Comparison of ENCODE assay signal across 20 cellular contexts in genomic region chr15:71677766-71678165, GRCh38.
DNase-seq lines count a peak whose midpoint lies in the region; ATAC-seq, FAIRE-seq and TF ChIP-seq lines count a peak whose summit lies in the region.
"Had no signal": no experiment of that assay in that cellular context is flagged by ENCODE, and none has a peak within 500 bp of the region (broad histone marks: within the 10 kb centered on the region; RNA-seq: fewer than 3 reads in every experiment).

No MANE protein-coding gene starts in this region.

- 74% methylated on average over 5 of the region's 5 CpGs for WGBS in HepG2 (ENCODE audit: low lambda C conversion rate)
- 66% methylated on average over 5 of the region's 5 CpGs for WGBS in suprapubic skin

- H3K4me1 Mint-ChIP-seq in activated T-cell treated with anti-CD3 and anti-CD28 coated beads, Interleukin-2, amount 50 U/mL, for 72 hours (ENCODE audit: low read depth): peaks cover 22% of the 10 kb centered on the region
- peaks cover 17% of the 10 kb centered on the region for H3K4me1 Mint-ChIP-seq in activated T-cell treated with anti-CD3 and anti-CD28 coated beads, Interleukin-2, amount 50 U/mL, for 24 hours (ENCODE audit: low read depth)

- DNase-seq in activated T-cell treated with anti-CD3 and anti-CD28 coated beads, Interleukin-2, amount 50 U/mL, for 72 hours: no peak
- DNase-seq in activated T-cell treated with anti-CD3 and anti-CD28 coated beads, Interleukin-2, amount 50 U/mL, for 24 hours: no peak
- DNase-seq in HepG2 (ENCODE audit: low spot score): no peak
- DNase-seq in suprapubic skin (ENCODE audit: low spot score in 2 of 2): no peak
- DNase-seq in NCI-H1417 treated with DMSO at 0.1 percent for 48 hours (lab: John Stamatoyannopoulos, UW): no peak
- DNase-seq in stimulated activated CD4-positive, alpha-beta T cell treated with anti-CD3 and anti-CD28 coated beads, Interleukin-12 subunit alpha, Interleukin-12 subunit beta, amount 100 ng/mL, for 4 hours: no peak
- DNase-seq in HUDEP-2 (lab: John Stamatoyannopoulos, UW; ENCODE audit: unreplicated experiment in 76 of 76): no peak
- DNase-seq: ACHN; activated naive CD4-positive, alpha-beta T cell; CD4-positive, alpha-beta memory T cell; cortex of kidney; midbrain; MV-4-11; NCI-H2171; occipital lobe had no signal

- H3K4me2 ChIP-seq in OCI-LY3 (ENCODE audit: low read length) (peak overlapping the region; percentile 96), HepG2 (ENCODE audit: low read depth, low read length) (0 out of 2 replicates have a peak overlapping the region, but pooled peaks have one; percentile 3)
- H3K4me2 ChIP-seq: smooth muscle cell had no signal

- H4K20me1 ChIP-seq in OCI-LY3 (ENCODE audit: insufficient read depth, low read length) (no peaks in the 10 kb centered on the region), HepG2 (ENCODE audit: insufficient read depth, low read length) (no peaks in the 10 kb centered on the region)

- H3K4me3 ChIP-seq in OCI-LY3 (ENCODE audit: low read length) (peak overlapping the region; percentile 71), HepG2 (replicated peaks in 1 of 3; ENCODE audit: insufficient read depth in 1 of 3, low read depth in 2 of 3, low read length in 3 of 3) (no peak overlapping the region), suprapubic skin (no peak overlapping the region)
- H3K4me3 ChIP-seq: smooth muscle cell had no signal

- H3K4me3 Mint-ChIP-seq in activated T-cell treated with anti-CD3 and anti-CD28 coated beads, Interleukin-2, amount 50 U/mL, for 72 hours: peak overlapping the region; percentile 6 to 51
- no peak overlapping the region for H3K4me3 Mint-ChIP-seq in activated T-cell treated with anti-CD3 and anti-CD28 coated beads, Interleukin-2, amount 50 U/mL, for 24 hours
- H3K4me3 Mint-ChIP-seq: CD4-positive, alpha-beta memory T cell; IgD-negative memory B cell had no signal

- FAIRE-seq in HepG2 (lab: Jason Lieb, UNC): no peak
- FAIRE-seq: GM19239 had no signal

- no peak for TF ChIP-seq POLR2A in HepG2 (IDR thresholded peaks at IDR 0.05; ENCODE audit: insufficient read depth in 1 of 2, low read depth in 2 of 2, low read length in 2 of 2)
- no peak for TF ChIP-seq POLR2A in suprapubic skin (IDR thresholded peaks at IDR 0.05)

- H3K27ac ChIP-seq in OCI-LY3 (ENCODE audit: low read length): peak overlapping the region; percentile 74; the same call in 1 of the 2 replicates
- H3K27ac ChIP-seq in HepG2 (ENCODE audit: extremely low read length, insufficient read depth, low read length): no peak overlapping the region
- peak overlapping the region; percentile 43 for H3K27ac ChIP-seq in suprapubic skin
- H3K27ac ChIP-seq: epithelial cell of prostate had no signal

- H3K9me3 ChIP-seq in OCI-LY3 (ENCODE audit: insufficient read depth, low read length) (no peaks in the 10 kb centered on the region), HepG2 (ENCODE audit: low read length) (no peaks in the 10 kb centered on the region), suprapubic skin (no peaks in the 10 kb centered on the region)

- H3K4me1 ChIP-seq in OCI-LY3 (ENCODE audit: low read length) (peaks cover 61% of the 10 kb centered on the region), HepG2 (ENCODE audit: insufficient read depth, low read length) (peaks cover 57% of the 10 kb centered on the region), suprapubic skin (peaks cover 51% of the 10 kb centered on the region)

- in situ Hi-C loops in HepG2 (cut with HindIII; ENCODE audit: extremely low pct_ligation_motif_present, low pct_unique_long_range_greater_than_20kb): no loop called here

- peaks cover 0 to 1% of the 10 kb centered on the region in 2 donors for H3K9me3 Mint-ChIP-seq in activated T-cell treated with anti-CD3 and anti-CD28 coated beads, Interleukin-2, amount 50 U/mL, for 72 hours
- no peaks in the 10 kb centered on the region for H3K9me3 Mint-ChIP-seq in activated T-cell treated with anti-CD3 and anti-CD28 coated beads, Interleukin-2, amount 50 U/mL, for 24 hours

- TF ChIP-seq CTCF in OCI-LY3 (IDR thresholded peaks at IDR 0.05; ENCODE audit: low read depth, low read length) (no peak), HepG2 (CRISPR knock-in tag; IDR thresholded peaks at IDR 0.05) (no peak), suprapubic skin (IDR thresholded peaks at IDR 0.05) (no peak)

- H3K9ac ChIP-seq in OCI-LY3 (ENCODE audit: low read length): peak overlapping the region; percentile 47; the same call in 1 of the 2 replicates
- H3K9ac ChIP-seq in HepG2 (ENCODE audit: insufficient read depth, low read depth, low read length): no peak overlapping the region

- no peak for ATAC-seq in activated T-cell treated with anti-CD3 and anti-CD28 coated beads, Interleukin-2, amount 50 U/mL, for 72 hours (replicated peaks in 1 of 2)
- no peak for ATAC-seq in HepG2

- H3K27me3 ChIP-seq in OCI-LY3 (ENCODE audit: low read depth, low read length): no peaks in the 10 kb centered on the region
- peaks cover 1 to 6% of the 10 kb centered on the region in 2 experiments; a peak in 2 of 5 replicates for H3K27me3 ChIP-seq in HepG2 (ENCODE audit: control insufficient read depth in 1 of 2, insufficient read depth in 2 of 2, low read length in 2 of 2)
- H3K27me3 ChIP-seq in suprapubic skin: no peaks in the 10 kb centered on the region

- peaks cover 59% of the 10 kb centered on the region for H3K27me3 Mint-ChIP-seq in activated T-cell treated with anti-CD3 and anti-CD28 coated beads, Interleukin-2, amount 50 U/mL, for 72 hours (ENCODE audit: low read depth)
- peaks cover 60% of the 10 kb centered on the region for H3K27me3 Mint-ChIP-seq in activated T-cell treated with anti-CD3 and anti-CD28 coated beads, Interleukin-2, amount 50 U/mL, for 24 hours

- TF ChIP-seq EP300 in HepG2 (IDR thresholded peaks at IDR 0.05; ENCODE audit: low read depth in 2 of 2, low read length in 2 of 2) (no peak), HepG2 (CRISPR knock-in tag; IDR thresholded peaks at IDR 0.05; ENCODE audit: borderline replicate concordance) (no peak), suprapubic skin (IDR thresholded peaks at IDR 0.05) (no peak)

- no peak for TF ChIP-seq RAD21 in HepG2 (CRISPR knock-in tag; IDR thresholded peaks at IDR 0.05)

- no peak overlapping the region for H3K27ac Mint-ChIP-seq in activated T-cell treated with anti-CD3 and anti-CD28 coated beads, Interleukin-2, amount 50 U/mL, for 72 hours
- H3K27ac Mint-ChIP-seq in activated T-cell treated with anti-CD3 and anti-CD28 coated beads, Interleukin-2, amount 50 U/mL, for 24 hours: no peak overlapping the region
- H3K27ac Mint-ChIP-seq: CD4-positive, alpha-beta memory T cell; IgD-negative memory B cell had no signal

- H3K36me3 ChIP-seq in OCI-LY3 (replicated peaks; ENCODE audit: low read depth, low read length) (no peaks in the 10 kb centered on the region), HepG2 (replicated peaks in 1 of 2; ENCODE audit: control insufficient read depth in 1 of 2, insufficient read depth in 2 of 2, low read length in 2 of 2) (no peaks in the 10 kb centered on the region), suprapubic skin (no peaks in the 10 kb centered on the region)

- H2AFZ ChIP-seq in OCI-LY3 (ENCODE audit: low read depth, low read length) (no peak overlapping the region), HepG2 (ENCODE audit: low read length) (no peak overlapping the region)

- intact Hi-C loops in HepG2 (cut with micrococcal nuclease; ENCODE audit: unreplicated experiment): no loop called here

- CTCF ChIA-PET in HepG2 (lab: Yijun Ruan, JAX; ENCODE audit: low intra/inter-chr PET ratio, low total read pairs): no interaction called here

- POLR2A ChIA-PET in HepG2 (lab: Yijun Ruan, JAX): interaction anchor here (1.9 kb wide), 1 partner anchor 17 kb away, joined by 6 read pairs; no protein-coding TSS in a partner anchor

- no peaks in the 10 kb centered on the region for H3K36me3 Mint-ChIP-seq in activated T-cell treated with anti-CD3 and anti-CD28 coated beads, Interleukin-2, amount 50 U/mL, for 72 hours (ENCODE audit: insufficient read depth in 2 of 2)
- no peaks in the 10 kb centered on the region for H3K36me3 Mint-ChIP-seq in activated T-cell treated with anti-CD3 and anti-CD28 coated beads, Interleukin-2, amount 50 U/mL, for 24 hours (ENCODE audit: low read depth)
- H3K36me3 Mint-ChIP-seq: CD4-positive, alpha-beta memory T cell; IgD-negative memory B cell had no signal

- BruUV-seq in HepG2 (replicated peaks; lab: Mats Ljungman, UMichigan): no TSS peak

- no peaks in the 10 kb centered on the region for H3K79me2 ChIP-seq in OCI-LY3 (ENCODE audit: low read length)
- H3K79me2 ChIP-seq in HepG2 (ENCODE audit: insufficient read depth, low read length): no peaks in the 10 kb centered on the region

TF ChIP-seq in HepG2, 621 proteins besides CTCF, POLR2A, EP300 and RAD21:
- TF ChIP-seq JUND (CRISPR knock-in tag; IDR thresholded peaks at IDR 0.05): no peak
- TF ChIP-seq EZH2 (conservative IDR thresholded peaks at IDR 0.05; ENCODE audit: low read depth, low read length): no peak
- TF ChIP-seq, protein P1, sequence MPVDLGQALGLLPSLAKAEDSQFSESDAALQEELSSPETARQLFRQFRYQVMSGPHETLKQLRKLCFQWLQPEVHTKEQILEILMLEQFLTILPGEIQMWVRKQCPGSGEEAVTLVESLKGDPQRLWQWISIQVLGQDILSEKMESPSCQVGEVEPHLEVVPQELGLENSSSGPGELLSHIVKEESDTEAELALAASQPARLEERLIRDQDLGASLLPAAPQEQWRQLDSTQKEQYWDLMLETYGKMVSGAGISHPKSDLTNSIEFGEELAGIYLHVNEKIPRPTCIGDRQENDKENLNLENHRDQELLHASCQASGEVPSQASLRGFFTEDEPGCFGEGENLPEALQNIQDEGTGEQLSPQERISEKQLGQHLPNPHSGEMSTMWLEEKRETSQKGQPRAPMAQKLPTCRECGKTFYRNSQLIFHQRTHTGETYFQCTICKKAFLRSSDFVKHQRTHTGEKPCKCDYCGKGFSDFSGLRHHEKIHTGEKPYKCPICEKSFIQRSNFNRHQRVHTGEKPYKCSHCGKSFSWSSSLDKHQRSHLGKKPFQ (CRISPR knock-in tag; IDR thresholded peaks at IDR 0.05; ENCODE audit: insufficient replicate concordance): no peak
- TF ChIP-seq AGO2 (optimal IDR thresholded peaks at IDR 0.05; ENCODE audit: low read depth, low read length): no peak
- no peak for TF ChIP-seq ZNF329 (CRISPR knock-in tag; IDR thresholded peaks at IDR 0.05; ENCODE audit: low read depth)
TF ChIP-seq in HepG2: peak in this region for 0.
